15 cellular contexts compared by ENCODE assay signal in genomic region chr10:8245131-8246117, GRCh38.
DNase-seq lines count a peak whose midpoint lies in the region; ATAC-seq and TF ChIP-seq lines count a peak whose summit lies in the region.
"Had no signal": no experiment of that assay in that cellular context is flagged by ENCODE, and none has a peak within 500 bp of the region (broad histone marks: within the 10 kb centered on the region; RNA-seq: fewer than 3 reads in every experiment).

No MANE protein-coding gene starts in this region.

- no peak overlapping the region for H3K4me3 ChIP-seq in hepatocyte
- H3K4me3 ChIP-seq: body of pancreas, left lung, transverse colon had no signal

- TF ChIP-seq CTCF in VCaP (conservative IDR thresholded peaks at IDR 0.05) (no peak), hepatocyte (IDR thresholded peaks at IDR 0.05; ENCODE audit: poor library complexity) (no peak)

- H3K27ac ChIP-seq in VCaP (peak overlapping the region; percentile 16; the same call in 1 of the 2 replicates), hepatocyte (no peak overlapping the region)
- H3K27ac ChIP-seq: body of pancreas, left lung, neutrophil had no signal

- POLR2A ChIA-PET in naive thymus-derived CD8-positive, alpha-beta T cell (lab: Charles Lee): interaction anchor here (0.7 to 1.4 kb wide), 5 partner anchors 62 to 188 kb away, joined by 3 to 6 read pairs (median 3); no protein-coding TSS in a partner anchor

- peaks cover 0 to 3% (median 0%) of the 10 kb centered on the region in 3 donors for H3K36me3 Mint-ChIP-seq in naive thymus-derived CD8-positive, alpha-beta T cell

- H3K9me3 ChIP-seq in hepatocyte (ENCODE audit: low read depth): no peaks in the 10 kb centered on the region
- H3K9me3 ChIP-seq: body of pancreas, neutrophil, transverse colon had no signal

- H3K4me2 ChIP-seq in hepatocyte: no peak overlapping the region

- H4K20me1 ChIP-seq in hepatocyte (ENCODE audit: insufficient read depth, poor library complexity, severe bottlenecking): no peaks in the 10 kb centered on the region

- no peaks in the 10 kb centered on the region for H3K27me3 ChIP-seq in hepatocyte
- H3K27me3 ChIP-seq: body of pancreas, left lung, neutrophil, transverse colon had no signal

- no peak overlapping the region for H2AFZ ChIP-seq in hepatocyte

- peaks cover 20 to 44% (median 42%) of the 10 kb centered on the region in 4 donors for H3K4me1 Mint-ChIP-seq in naive thymus-derived CD8-positive, alpha-beta T cell

- peak overlapping the region; percentile 68 to 94 (median 90) for H3K27ac Mint-ChIP-seq in naive thymus-derived CD8-positive, alpha-beta T cell

- ATAC-seq in GM19452 (IDR thresholded peaks at IDR 0.05; ENCODE audit: unreplicated experiment): peak; percentile 67
- ATAC-seq in naive thymus-derived CD8-positive, alpha-beta T cell: peak; percentile 93 to 97
- ATAC-seq: body of pancreas, left lung had no signal

- H3K36me3 ChIP-seq in hepatocyte (replicated peaks; ENCODE audit: insufficient read depth, low read depth): no peaks in the 10 kb centered on the region
- H3K36me3 ChIP-seq: left lung, neutrophil, transverse colon had no signal

- no peaks in the 10 kb centered on the region for H3K79me2 ChIP-seq in hepatocyte

- peak overlapping the region; percentile 50 to 86 (median 72) for H3K4me3 Mint-ChIP-seq in naive thymus-derived CD8-positive, alpha-beta T cell

- peak; percentile 7 to 12 for DNase-seq in activated CD4-positive, alpha-beta T cell treated with anti-CD3 and anti-CD28 coated beads for 4 hours
- DNase-seq in activated CD4-positive, alpha-beta T cell treated with anti-CD3 and anti-CD28 coated beads, Interleukin-2, amount 50 U/mL, for 1 hour: no peak
- peak in 5 of 10 donors; percentile 12 to 75 (median 57) for DNase-seq in naive thymus-derived CD8-positive, alpha-beta T cell
- DNase-seq in hepatocyte (ENCODE audit: low spot score) (no peak), cerebellum (ENCODE audit: low spot score) (no peak), NOMO-1 treated with DMSO at 0.1 percent for 48 hours (lab: John Stamatoyannopoulos, UW; ENCODE audit: unreplicated experiment) (no peak)
- DNase-seq: body of pancreas, DMS53, head of caudate nucleus, Kasumi-1, left lung, transverse colon had no signal

- H3K9me3 Mint-ChIP-seq in naive thymus-derived CD8-positive, alpha-beta T cell: peaks cover 0 to 11% (median 0%) of the 10 kb centered on the region in 9 donors

- WGBS in hepatocyte (ENCODE audit: low lambda C conversion rate, missing lambda C conversion rate): 73% methylated on average over 11 of the region's 11 CpGs

- no peaks in the 10 kb centered on the region for H3K4me1 ChIP-seq in hepatocyte (ENCODE audit: insufficient read depth)
- H3K4me1 ChIP-seq: body of pancreas, left lung, transverse colon had no signal

- H3K27me3 Mint-ChIP-seq in naive thymus-derived CD8-positive, alpha-beta T cell: no peaks in the 10 kb centered on the region

- no peaks in the 10 kb centered on the region for H3K9me2 ChIP-seq in hepatocyte (replicated peaks; ENCODE audit: insufficient read depth)

Comparison
In these comparisons a context has a peak if more than half of its experiments do, and no peak if none do; other contexts are left out.
1. DNase-seq: peak in activated CD4-positive, alpha-beta T cell treated with anti-CD3 and anti-CD28 coated beads for 4 hours (2 of 2); none in activated CD4-positive, alpha-beta T cell treated with anti-CD3 and anti-CD28 coated beads, Interleukin-2, amount 50 U/mL, for 1 hour (single experiment), hepatocyte (single experiment), cerebellum (single experiment) and NOMO-1 treated with DMSO at 0.1 percent for 48 hours (single experiment).